1 cellular context compared by ENCODE assay signal in genomic region chr7:107854989-107855388, GRCh38.
A peak's percentile ranks its signal among the peaks of the same experiment; 100 is the strongest.
TF ChIP-seq lines count a peak whose summit lies in the region.

No MANE protein-coding gene starts in this region.

TF ChIP-seq in HEK293T, 16 proteins besides CTCF, POLR2A, EP300 and RAD21:
- no peak for TF ChIP-seq ZNF384 (IDR thresholded peaks at IDR 0.05)
- peak; percentile 43; the same call in 1 of the 2 replicates for TF ChIP-seq L3MBTL2 (conservative IDR thresholded peaks at IDR 0.05)
- no peak for TF ChIP-seq NFRKB (IDR thresholded peaks at IDR 0.05)
